Comparison of ENCODE assay signal across 1 cellular context in the genomic region with DNA sequence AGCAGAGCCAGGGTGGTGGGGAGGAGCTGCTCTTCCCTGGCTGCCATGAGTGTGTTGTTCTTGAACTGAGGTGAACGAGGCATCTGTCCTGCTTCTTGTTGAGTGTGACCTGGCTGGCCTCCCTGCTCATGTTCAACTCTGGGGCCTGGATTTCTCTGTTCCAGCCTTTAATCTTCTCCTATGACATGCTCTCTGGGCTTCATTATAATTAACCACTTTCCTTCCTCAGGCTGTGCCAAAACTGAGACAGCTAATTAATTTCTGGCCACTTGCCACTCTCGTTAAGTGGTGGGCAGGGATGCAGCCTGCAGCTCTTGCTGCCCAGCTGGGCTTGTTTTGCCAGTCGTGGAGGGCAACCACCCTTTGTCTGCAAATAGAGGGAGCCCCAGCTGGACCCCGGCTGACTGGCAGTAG.
TF ChIP-seq lines count a peak whose summit lies in the region.

No MANE protein-coding gene starts in this region.

TF ChIP-seq in K562, 482 proteins besides CTCF, POLR2A, EP300 and RAD21 (continued from another document):
- TF ChIP-seq HMGN3 (IDR thresholded peaks at IDR 0.05; ENCODE audit: borderline replicate concordance, extremely low read depth, insufficient read length, low read depth, low read length) (no peak), ADNP (tag; IDR thresholded peaks at IDR 0.05) (no peak), CREBBP (IDR thresholded peaks at IDR 0.05; ENCODE audit: low read depth, low read length) (no peak), BMI1 (IDR thresholded peaks at IDR 0.05; ENCODE audit: low read length) (no peak), MCM5 (IDR thresholded peaks at IDR 0.05; ENCODE audit: low read depth) (no peak), POLR3G (IDR thresholded peaks at IDR 0.05; ENCODE audit: extremely low read depth, insufficient read length, insufficient replicate concordance) (no peak), HCFC1 (IDR thresholded peaks at IDR 0.05; ENCODE audit: low read depth, low read length) (no peak)
